Comparison of ENCODE assay signal across 11 cellular contexts in the genomic region with DNA sequence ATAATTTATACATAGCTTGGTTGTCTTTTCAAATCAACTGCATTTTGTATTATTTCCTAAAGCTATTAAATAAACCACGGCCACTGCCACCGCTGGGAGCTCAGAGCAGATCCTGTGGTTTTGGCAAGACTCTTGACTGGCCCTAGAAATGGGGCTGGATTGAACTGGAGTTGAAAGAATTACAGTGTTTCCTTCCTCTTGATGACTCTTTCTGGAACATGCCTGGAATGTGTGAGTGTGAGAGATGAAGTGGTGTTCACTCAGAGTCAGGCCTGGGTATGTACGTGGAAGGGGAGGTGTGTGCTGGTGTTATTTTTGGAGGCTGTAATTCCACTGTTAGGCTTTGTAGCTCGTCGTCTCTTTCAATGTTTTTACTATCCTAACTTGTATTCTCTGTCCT. TPM values are rescaled to one million over a fixed set of nuclear protein-coding genes. Genes with fewer than 3 reads are reported as not detected.
A peak's percentile ranks its signal among the peaks of the same experiment; 100 is the strongest.
DNase-seq lines count a peak whose midpoint lies in the region; ATAC-seq, FAIRE-seq and TF ChIP-seq lines count a peak whose summit lies in the region.
"Had no signal": no experiment of that assay in that cellular context is flagged by ENCODE, and none has a peak within 500 bp of the region (broad histone marks: within the 10 kb centered on the region; RNA-seq: fewer than 3 reads in every experiment).

No MANE protein-coding gene starts in this region.

- dilution Hi-C loops in keratinocyte (cut with MboI; ENCODE audit: extremely low pct_ligation_motif_present, low sequenced_read_pairs) = no loop called here

- H3K27me3 ChIP-seq in cardiac muscle cell (no peaks in the 10 kb centered on the region), keratinocyte (ENCODE audit: control insufficient read depth, extremely low read depth, insufficient read depth, low read length) (no peaks in the 10 kb centered on the region), upper lobe of right lung (no peaks in the 10 kb centered on the region)
- H3K27me3 ChIP-seq: pancreas had no signal

- H3K4me2 ChIP-seq in keratinocyte (ENCODE audit: control insufficient read depth, extremely low read depth, insufficient read depth, low read depth, low read length) = peak overlapping the region; percentile 0
- H3K4me2 ChIP-seq: A549 had no signal

- H3K36me3 ChIP-seq in cardiac muscle cell (no peaks in the 10 kb centered on the region), keratinocyte (ENCODE audit: control insufficient read depth in 2 of 2, extremely low read depth in 1 of 2, insufficient read depth in 2 of 2, low read length in 2 of 2) (no peaks in the 10 kb centered on the region), upper lobe of right lung (no peaks in the 10 kb centered on the region)
- H3K36me3 ChIP-seq: pancreas had no signal

- DNase-seq in cardiac muscle cell (ENCODE audit: low read depth in 1 of 2, low spot score in 1 of 2) (peak; percentile 60 to 95), left ventricle myocardium superior (no peak), astrocyte of the hippocampus (ENCODE audit: low read depth, low spot score) (peak; percentile 94), keratinocyte (ENCODE audit: low read depth, low spot score) (peak; percentile 36), upper lobe of right lung (no peak), T-helper 1 cell (no peak)
- DNase-seq in activated CD4-positive, CD25-positive, alpha-beta regulatory T cell treated with anti-CD3 and anti-CD28 coated beads, Interleukin-2, amount 50 U/mL, for 72 hours = no peak
- DNase-seq: NCI-H524 treated with DMSO at 0.1 percent for 48 hours, pancreas had no signal

- H3K27ac ChIP-seq in cardiac muscle cell = peak overlapping the region; percentile 86
- H3K27ac ChIP-seq in keratinocyte (ENCODE audit: control insufficient read depth, insufficient read depth, low read length) = no peak overlapping the region
- no peak overlapping the region for H3K27ac ChIP-seq in upper lobe of right lung
- H3K27ac ChIP-seq: A549, pancreas had no signal

- TF ChIP-seq CTCF in cardiac muscle cell (IDR thresholded peaks at IDR 0.05; ENCODE audit: low read depth, low read length) (no peak), keratinocyte (optimal IDR thresholded peaks at IDR 0.05 in 1 of 3, IDR thresholded peaks at IDR 0.05 in 1 of 3, conservative IDR thresholded peaks at IDR 0.05 in 1 of 3; ENCODE audit: extremely low read depth in 1 of 3, insufficient read depth in 2 of 3, low read length in 3 of 3) (no peak), upper lobe of right lung (IDR thresholded peaks at IDR 0.05) (no peak)

- ATAC-seq in left ventricle myocardium superior = no peak
- ATAC-seq in upper lobe of right lung = peak; percentile 92
- ATAC-seq in HG03025 (IDR thresholded peaks at IDR 0.05; ENCODE audit: low FRiP score, unreplicated experiment) = no peak
- ATAC-seq: A549 had no signal

- intact Hi-C loops in left ventricle myocardium superior (cut with micrococcal nuclease) (no loop called here), upper lobe of right lung (cut with DNase I) (no loop called here)

- H3K9ac ChIP-seq in keratinocyte (ENCODE audit: control insufficient read depth, extremely low read depth, insufficient read depth, low read length) = no peak overlapping the region

- H3K4me3 ChIP-seq in cardiac muscle cell (no peak overlapping the region), keratinocyte (ENCODE audit: control insufficient read depth in 2 of 3, extremely low read depth in 1 of 3, insufficient read depth in 2 of 3, low read depth in 1 of 3, low read length in 3 of 3) (no peak overlapping the region), upper lobe of right lung (no peak overlapping the region)
- H3K4me3 ChIP-seq: A549, pancreas had no signal

- no peaks in the 10 kb centered on the region for H4K20me1 ChIP-seq in keratinocyte (ENCODE audit: control insufficient read depth, extremely low read depth, insufficient read depth, low read length)

- H3K4me1 ChIP-seq in cardiac muscle cell (ENCODE audit: low read depth) (peaks cover 6% of the 10 kb centered on the region), keratinocyte (ENCODE audit: control insufficient read depth, extremely low read depth, insufficient read depth, low read length) (peaks cover 29% of the 10 kb centered on the region), upper lobe of right lung (peaks cover 28% of the 10 kb centered on the region)
- H3K4me1 ChIP-seq: pancreas had no signal

- peak; percentile 99 for FAIRE-seq in keratinocyte (lab: Jason Lieb, UNC)
- FAIRE-seq: A549, pancreas had no signal

- H3K79me2 ChIP-seq in keratinocyte (ENCODE audit: control insufficient read depth, insufficient read depth, low read length) = no peaks in the 10 kb centered on the region

- H2AFZ ChIP-seq in keratinocyte (ENCODE audit: control insufficient read depth, low read length) = no peak overlapping the region

- no peaks in the 10 kb centered on the region for H3K9me1 ChIP-seq in keratinocyte (ENCODE audit: control insufficient read depth, extremely low read depth, insufficient read depth, low read length)

- H3K9me3 ChIP-seq in cardiac muscle cell (ENCODE audit: low read depth) (no peaks in the 10 kb centered on the region), keratinocyte (ENCODE audit: control insufficient read depth, low read depth, low read length) (peaks cover 2% of the 10 kb centered on the region), upper lobe of right lung (no peaks in the 10 kb centered on the region)
- H3K9me3 ChIP-seq: A549, pancreas had no signal

RNA-seq across cellular contexts. Expression of gene TEK, which starts 45.9 kb away (rescaled TPM):
- total RNA-seq in cardiac muscle cell (1.4 and 1.5 TPM in 2 replicates), left ventricle myocardium superior (22.2 TPM), upper lobe of right lung (65.6 TPM)
- polyA plus RNA-seq in cardiac muscle cell (0.60 and 2.5 TPM in 2 replicates), keratinocyte (0.01 to 0.05 TPM (median 0.03 TPM) in 3 replicates)
- polyA plus RNA-seq in keratinocyte (2011; ENCODE audit: low read depth) = 0.47 TPM
- 0.02 and 0.03 TPM in 2 replicates for polyA plus RNA-seq in keratinocyte (2011; cell fraction: cytosol; rRNA removed)
- 0.06 and 0.08 TPM in 2 replicates for polyA plus RNA-seq in keratinocyte (2011; cell fraction: nucleus; rRNA removed)
- 0.05 and 0.21 TPM in 2 replicates for polyA plus RNA-seq in keratinocyte (2012; ENCODE audit: low replicate concordance)
- 0.16 TPM in 1 of 3 replicates, not detected in the others for polyA minus RNA-seq in keratinocyte
- polyA minus RNA-seq in keratinocyte (2011; cell fraction: cytosol; rRNA and poly(A)+ RNA removed) = not detected
- polyA minus RNA-seq in keratinocyte (2011; cell fraction: nucleus; rRNA and poly(A)+ RNA removed) = 0.11 and 0.16 TPM in 2 replicates

Comparison
In these comparisons a context has a peak if more than half of its experiments do, and no peak if none do; other contexts are left out.
1. DNase-seq: peak in cardiac muscle cell (2 of 2), astrocyte of the hippocampus (single experiment) and keratinocyte (single experiment); none in left ventricle myocardium superior (single experiment), upper lobe of right lung (single experiment), T-helper 1 cell (0 of 5) and activated CD4-positive, CD25-positive, alpha-beta regulatory T cell treated with anti-CD3 and anti-CD28 coated beads, Interleukin-2, amount 50 U/mL, for 72 hours (single experiment).